10 cellular contexts compared by ENCODE assay signal in genomic region chr9:92762196-92762595, GRCh38. TPM values are rescaled to one million over a fixed set of nuclear protein-coding genes. Genes with fewer than 3 reads are reported as not detected.
DNase-seq lines count a peak whose midpoint lies in the region; TF ChIP-seq lines count a peak whose summit lies in the region.
"Had no signal": no experiment of that assay in that cellular context is flagged by ENCODE, and none has a peak within 500 bp of the region (broad histone marks: within the 10 kb centered on the region; RNA-seq: fewer than 3 reads in every experiment).

No MANE protein-coding gene starts in this region.

- H3K9me3 Mint-ChIP-seq in activated CD4-positive, alpha-beta T cell treated with anti-CD3 and anti-CD28 coated beads, Interleukin-2, amount 10 ng/mL, durations not matched to agents 24 days and 14 days = no peaks in the 10 kb centered on the region

- H3K36me3 ChIP-seq in esophagus squamous epithelium (no peaks in the 10 kb centered on the region), sigmoid colon (no peaks in the 10 kb centered on the region)

- no peaks in the 10 kb centered on the region for H3K9me3 ChIP-seq in esophagus squamous epithelium
- no peaks in the 10 kb centered on the region for H3K9me3 ChIP-seq in sigmoid colon

- H3K27ac ChIP-seq in RWPE1 (peak overlapping the region; percentile 98), esophagus squamous epithelium (peak overlapping the region; percentile 90 to 100 (median 100)), sigmoid colon (peak overlapping the region; percentile 87 to 100 (median 94))

- TF ChIP-seq CTCF in RWPE1 (conservative IDR thresholded peaks at IDR 0.05; ENCODE audit: low read depth) (no peak), esophagus squamous epithelium (IDR thresholded peaks at IDR 0.05) (no peak), sigmoid colon (IDR thresholded peaks at IDR 0.05) (no peak)

- H3K27me3 ChIP-seq in esophagus squamous epithelium (no peaks in the 10 kb centered on the region), sigmoid colon (no peaks in the 10 kb centered on the region)

- CTCF ChIA-PET in RWPE1 (lab: Yijun Ruan, JAX) = no interaction called here

- no peak for DNase-seq in activated CD4-positive, alpha-beta T cell treated with anti-CD3 and anti-CD28 coated beads, Interleukin-2, amount 10 ng/mL, durations not matched to agents 24 days and 14 days
- no peak for DNase-seq in activated CD4-positive, alpha-beta T cell treated with anti-CD3 and anti-CD28 coated beads for 1 hour
- DNase-seq in RWPE1 (ENCODE audit: low spot score) (no peak), esophagus squamous epithelium (lab: John Stamatoyannopoulos, UW) (no peak), sigmoid colon (no peak), NCI-H2107 treated with DMSO at 0.1 percent for 48 hours (lab: John Stamatoyannopoulos, UW; ENCODE audit: unreplicated experiment) (no peak), anterior cingulate cortex (lab: John Stamatoyannopoulos, UW) (no peak), NCI-H187 (lab: John Stamatoyannopoulos, UW) (no peak)
- DNase-seq: activated CD8-positive, alpha-beta memory T cell treated with anti-CD3 and anti-CD28 coated beads for 24 hours; NCI-H1092 had no signal

- TF ChIP-seq EP300 in sigmoid colon (IDR thresholded peaks at IDR 0.05) = no peak

- H3K27me3 Mint-ChIP-seq in activated CD4-positive, alpha-beta T cell treated with anti-CD3 and anti-CD28 coated beads, Interleukin-2, amount 10 ng/mL, durations not matched to agents 24 days and 14 days = no peaks in the 10 kb centered on the region

- POLR2A ChIA-PET in RWPE1 (lab: Yijun Ruan, JAX; ENCODE audit: low non-redundant PET) = no interaction called here

- WGBS in esophagus squamous epithelium, 2 donors = 7 to 33% methylated on average over 4 of the region's 4 CpGs
- WGBS in sigmoid colon, 2 donors = 54 to 77% methylated on average over 4 of the region's 4 CpGs

- H3K4me1 ChIP-seq in esophagus squamous epithelium = peaks cover 44 to 77% (median 48%) of the 10 kb centered on the region in 3 donors
- peaks cover 0 to 58% (median 50%) of the 10 kb centered on the region in 4 donors for H3K4me1 ChIP-seq in sigmoid colon

- no peak for TF ChIP-seq POLR2A in esophagus squamous epithelium (IDR thresholded peaks at IDR 0.05)
- no peak for TF ChIP-seq POLR2A in sigmoid colon (IDR thresholded peaks at IDR 0.05)

- H3K27ac Mint-ChIP-seq in activated CD4-positive, alpha-beta T cell treated with anti-CD3 and anti-CD28 coated beads, Interleukin-2, amount 10 ng/mL, durations not matched to agents 24 days and 14 days = peak overlapping the region; percentile 18

- intact Hi-C loops in activated CD4-positive, alpha-beta T cell treated with anti-CD3 and anti-CD28 coated beads, Interleukin-2, amount 10 ng/mL, durations not matched to agents 24 days and 14 days (cut with micrococcal nuclease) = loop anchor here (5.0 kb wide), 1 partner anchor 45 kb away; no protein-coding TSS in a partner anchor
- intact Hi-C loops in esophagus squamous epithelium (cut with DNase I) = no loop called here
- intact Hi-C loops in sigmoid colon (cut with DNase I) = loop anchor here (10.0 kb wide), 3 partner anchors 47 to 437 kb away; partner anchors contain the start of genes CARD19, CENPP and NOL8

- peaks cover 42% of the 10 kb centered on the region for H3K4me1 Mint-ChIP-seq in activated CD4-positive, alpha-beta T cell treated with anti-CD3 and anti-CD28 coated beads, Interleukin-2, amount 10 ng/mL, durations not matched to agents 24 days and 14 days

- peak overlapping the region; percentile 94 for H3K4me3 Mint-ChIP-seq in activated CD4-positive, alpha-beta T cell treated with anti-CD3 and anti-CD28 coated beads, Interleukin-2, amount 10 ng/mL, durations not matched to agents 24 days and 14 days

- peak overlapping the region; percentile 78 to 99 (median 90) for H3K4me3 ChIP-seq in esophagus squamous epithelium
- H3K4me3 ChIP-seq in sigmoid colon = no peak overlapping the region

- H3K36me3 Mint-ChIP-seq in activated CD4-positive, alpha-beta T cell treated with anti-CD3 and anti-CD28 coated beads, Interleukin-2, amount 10 ng/mL, durations not matched to agents 24 days and 14 days (ENCODE audit: low read depth) = no peaks in the 10 kb centered on the region

RNA-seq across cellular contexts. Expression of gene BICD2, which starts 2.4 kb away (rescaled TPM):
- 25.8 and 26.2 TPM in 2 replicates for total RNA-seq in activated CD4-positive, alpha-beta T cell treated with anti-CD3 and anti-CD28 coated beads, Interleukin-2, amount 10 ng/mL, durations not matched to agents 24 days and 14 days
- total RNA-seq in esophagus squamous epithelium (100 to 1,000 TPM in 1 of 4 donors, 10 to 100 TPM in 3; 81.7 to 116 (median 91.1) TPM), sigmoid colon (10 to 100 TPM; 30.6 to 38.5 (median 34.2) TPM)
- 1 to 10 TPM; 5.4 to 9.7 (median 9.0) TPM for polyA plus RNA-seq in sigmoid colon

Comparison
In these comparisons a context has a peak if more than half of its experiments do, and no peak if none do; other contexts are left out.
1. H3K4me3 ChIP-seq: peak in esophagus squamous epithelium (4 of 4); none in sigmoid colon (0 of 4).
2. Peak in every context shown above with its lines, with median percentiles within 50 percentile points of each other: H3K27ac ChIP-seq.